ENCODE assay signal across 8 cellular contexts in the genomic region with DNA sequence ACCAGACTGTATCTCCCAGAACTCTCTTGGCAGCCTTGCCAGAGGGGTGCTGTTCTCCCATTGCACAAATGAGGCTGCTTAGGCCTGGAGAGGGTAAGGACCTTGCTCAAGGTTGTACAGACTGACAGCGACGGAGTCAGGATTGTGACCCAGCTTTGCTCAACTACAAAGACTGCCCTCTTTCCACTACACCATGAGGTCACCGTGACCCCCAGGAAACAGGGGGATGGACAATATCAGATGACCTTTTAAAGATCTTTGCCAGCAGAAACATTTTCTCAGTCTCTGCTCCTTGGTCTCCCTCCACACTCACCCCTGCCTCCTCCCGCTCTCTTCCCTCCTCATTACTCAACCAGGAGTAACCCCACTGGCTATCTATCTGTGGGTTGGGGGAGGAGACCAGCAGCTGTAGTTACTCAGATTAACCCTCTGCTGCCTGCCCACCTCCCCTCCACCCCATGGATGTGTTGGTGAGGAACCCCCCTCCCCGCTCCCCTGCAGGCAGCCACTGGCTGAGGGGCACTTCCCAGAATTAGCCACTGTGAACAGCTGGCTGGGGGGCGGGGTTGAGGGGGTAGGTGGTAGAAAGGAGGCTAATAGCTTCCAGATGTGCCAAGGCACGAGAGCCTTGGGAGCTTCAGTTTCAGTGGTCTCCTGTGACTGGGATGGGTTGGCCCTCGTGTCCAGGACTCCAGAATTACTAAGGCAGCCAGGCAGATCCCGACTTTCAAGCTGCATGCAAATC. TPM values are rescaled to one million over a fixed set of nuclear protein-coding genes. Genes with fewer than 3 reads are reported as not detected.
DNase-seq lines count a peak whose midpoint lies in the region; TF ChIP-seq lines count a peak whose summit lies in the region.

No MANE protein-coding gene starts in this region.

- intact Hi-C loops in stomach (cut with DNase I; ENCODE audit: low total_unique reads): no loop called here

- H3K9me2 ChIP-seq in GM23248 (ENCODE audit: insufficient read depth) (no peaks in the 10 kb centered on the region), hepatocyte (replicated peaks; ENCODE audit: insufficient read depth) (no peaks in the 10 kb centered on the region)

- no peaks in the 10 kb centered on the region for H3K36me3 ChIP-seq in GM06990 (ENCODE audit: control insufficient read depth, insufficient read depth, low read length)
- no peaks in the 10 kb centered on the region for H3K36me3 ChIP-seq in GM23248 (ENCODE audit: low read depth)
- H3K36me3 ChIP-seq in hepatocyte (replicated peaks; ENCODE audit: insufficient read depth, low read depth): no peaks in the 10 kb centered on the region
- no peaks in the 10 kb centered on the region for H3K36me3 ChIP-seq in stomach

- no peak for TF ChIP-seq POLR2A in stomach (IDR thresholded peaks at IDR 0.05)

- in situ Hi-C loops in GM23248 (cut with MboI): no loop called here

- H3K9me3 ChIP-seq in GM23248 (ENCODE audit: low read depth): no peaks in the 10 kb centered on the region
- H3K9me3 ChIP-seq in hepatocyte (ENCODE audit: low read depth): no peaks in the 10 kb centered on the region
- no peaks in the 10 kb centered on the region for H3K9me3 ChIP-seq in stomach

- 41 to 46% methylated on average over 9 of the region's 9 CpGs for WGBS in GM23248 (ENCODE audit: low coverage in 1 of 2, low lambda C conversion rate in 2 of 2, missing lambda C conversion rate in 2 of 2), 2 experiments
- WGBS in hepatocyte (ENCODE audit: low lambda C conversion rate, missing lambda C conversion rate): 40% methylated on average over 9 of the region's 9 CpGs
- 55 to 71% (median 69%) methylated on average over 6 to 9 of the region's 9 CpGs for WGBS in stomach, 5 donors

- 0 out of 2 replicates have a peak, but pooled peaks cover 5% of the 10 kb centered on the region for H3F3A ChIP-seq in GM23248 (ENCODE audit: insufficient read depth)

- H3K79me2 ChIP-seq in GM23248 (ENCODE audit: insufficient read depth): no peaks in the 10 kb centered on the region
- no peaks in the 10 kb centered on the region for H3K79me2 ChIP-seq in hepatocyte

- H3K27me3 ChIP-seq in GM06990 (replicated peaks; ENCODE audit: control insufficient read depth, insufficient read depth, low read length): no peaks in the 10 kb centered on the region
- no peaks in the 10 kb centered on the region for H3K27me3 ChIP-seq in GM23248 (replicated peaks; ENCODE audit: insufficient read depth)
- no peaks in the 10 kb centered on the region for H3K27me3 ChIP-seq in hepatocyte
- peaks cover 0 to 5% (median 0%) of the 10 kb centered on the region in 3 donors for H3K27me3 ChIP-seq in stomach

- DNase-seq in GM06990 (ENCODE audit: extremely low read depth, insufficient read length): no peak
- DNase-seq in GM23248: peak; percentile 33
- peak; percentile 25 for DNase-seq in LHCN-M2 (ENCODE audit: low read depth)
- peak; percentile 65 for DNase-seq in hepatocyte (ENCODE audit: low spot score)
- DNase-seq in amygdala (lab: John Stamatoyannopoulos, UW): no peak
- no peak for DNase-seq in activated gamma-delta T cell (lab: John Stamatoyannopoulos, UW)
- no peak for DNase-seq in occipital lobe (lab: John Stamatoyannopoulos, UW)
- DNase-seq in stomach: no peak

- H3K27ac ChIP-seq in GM23248 (no peak overlapping the region), hepatocyte (peak overlapping the region; percentile 58), stomach (peak overlapping the region in 2 of 5 donors; percentile 1 to 53)

- H3K4me3 ChIP-seq in GM06990 (replicated peaks; ENCODE audit: low read depth, low read length) (peak overlapping the region; percentile 20; the same call in 1 of the 2 replicates), GM23248 (no peak overlapping the region), hepatocyte (no peak overlapping the region), stomach (no peak overlapping the region)

- no peak overlapping the region for H3K9ac ChIP-seq in GM23248

- H2AFZ ChIP-seq in GM23248: no peak overlapping the region
- no peak overlapping the region for H2AFZ ChIP-seq in hepatocyte

- no peak overlapping the region for H3K4me2 ChIP-seq in GM23248 (ENCODE audit: unreplicated experiment)
- H3K4me2 ChIP-seq in hepatocyte: no peak overlapping the region

- no peak for TF ChIP-seq EP300 in stomach (IDR thresholded peaks at IDR 0.05)

- H4K20me1 ChIP-seq in GM23248 (ENCODE audit: insufficient read depth): no peaks in the 10 kb centered on the region
- no peaks in the 10 kb centered on the region for H4K20me1 ChIP-seq in hepatocyte (ENCODE audit: insufficient read depth, poor library complexity, severe bottlenecking)

- no peak for TF ChIP-seq CTCF in GM06990 (IDR thresholded peaks at IDR 0.05; ENCODE audit: insufficient read depth, low read length, poor library complexity, severe bottlenecking)
- TF ChIP-seq CTCF in hepatocyte (IDR thresholded peaks at IDR 0.05; ENCODE audit: poor library complexity): no peak
- no peak for TF ChIP-seq CTCF in stomach (IDR thresholded peaks at IDR 0.05)

- peaks cover 11% of the 10 kb centered on the region; the same call in 1 of the 2 replicates for H3K4me1 ChIP-seq in GM23248 (ENCODE audit: insufficient read depth)
- peaks cover 33% of the 10 kb centered on the region for H3K4me1 ChIP-seq in hepatocyte (ENCODE audit: insufficient read depth)
- H3K4me1 ChIP-seq in stomach: peaks cover 4 to 23% (median 22%) of the 10 kb centered on the region in 4 donors

RNA-seq across cellular contexts. Expression of a gene that starts 26.9 kb away (rescaled TPM):
- 21.0 and 33.7 TPM in 2 replicates for total RNA-seq in GM23248 (2014; rRNA removed; shearing (Covaris generic))
- 39.2 and 43.4 TPM in 2 replicates for polyA plus RNA-seq in GM23248 (2016; fragmentation: Nextera tagmentation; extraction: Ambion mirVana)
- total RNA-seq in LHCN-M2 (2014; rRNA removed): 36.3 and 37.1 TPM in 2 replicates
- 56.7 TPM for polyA plus RNA-seq in LHCN-M2 (2012)
- 46.1 and 53.1 TPM in 2 replicates for total RNA-seq in hepatocyte
- 68.8 and 71.1 TPM in 2 replicates for polyA plus RNA-seq in hepatocyte
- 11.7 TPM for total RNA-seq in occipital lobe
- total RNA-seq in stomach: 10 to 100 TPM in 2 of 5 donors, 1 to 10 TPM in 3; 1.7 to 40.2 (median 5.3) TPM
- polyA plus RNA-seq in stomach: 100 to 1,000 TPM in 1 of 3 donors, 10 to 100 TPM in 2; 61.2 to 111 (median 66.4) TPM

RNA-seq across cellular contexts. Expression of a gene that starts 55.5 kb away (rescaled TPM):
- 197 and 241 TPM in 2 replicates for total RNA-seq in GM23248 (2014; rRNA removed; shearing (Covaris generic))
- polyA plus RNA-seq in GM23248 (2016; fragmentation: Nextera tagmentation; extraction: Ambion mirVana) (9.3 and 10.7 TPM in 2 replicates), hepatocyte (129 and 148 TPM in 2 replicates), stomach (10 to 100 TPM; 28.6 to 87.7 (median 31.5) TPM)
- total RNA-seq in LHCN-M2 (2014; rRNA removed) (323 and 326 TPM in 2 replicates), hepatocyte (165 and 179 TPM in 2 replicates), occipital lobe (32.3 TPM), stomach (100 to 1,000 TPM; 193 to 438 (median 352) TPM)
- 63.4 TPM for polyA plus RNA-seq in LHCN-M2 (2012)

Comparison
In these comparisons a context has a peak if more than half of its experiments do, and no peak if none do; other contexts are left out.
1. DNase-seq: peak in GM23248 (single experiment), LHCN-M2 (single experiment) and hepatocyte (single experiment); none in GM06990 (single experiment), amygdala (0 of 56), activated gamma-delta T cell (single experiment), occipital lobe (single experiment) and stomach (single experiment).